In the genomic region with DNA sequence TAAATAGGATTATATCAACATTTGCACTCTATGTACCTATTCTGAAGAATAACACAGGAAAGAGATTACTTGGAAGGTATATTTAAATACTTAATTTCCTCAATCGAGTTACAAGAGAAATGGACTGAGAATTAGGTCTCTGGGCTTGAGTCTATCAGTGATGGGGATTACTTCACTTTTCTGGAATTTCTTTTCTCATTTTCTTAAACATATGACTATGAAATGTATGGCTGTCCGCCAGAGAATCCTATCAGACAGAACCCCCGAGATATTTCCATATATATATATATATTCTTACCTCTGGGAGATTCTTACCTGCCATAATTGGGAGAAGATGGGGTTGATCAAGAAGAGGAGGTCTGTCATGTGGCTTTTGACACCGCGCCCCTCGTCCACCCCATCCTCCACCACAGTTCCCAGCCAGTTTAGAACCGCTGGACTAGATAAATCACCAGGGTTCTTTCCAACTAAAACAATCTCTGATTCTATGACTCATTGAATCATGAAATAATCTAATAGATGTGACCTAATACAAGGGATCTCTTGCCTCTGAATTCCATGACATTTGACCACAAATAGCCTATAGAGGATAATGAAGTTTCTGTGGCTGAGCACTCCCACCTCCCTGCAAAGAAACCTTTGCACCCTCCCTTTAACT, we compare ENCODE assay signal across 22 cellular contexts.
DNase-seq lines count a peak whose midpoint lies in the region; ATAC-seq, FAIRE-seq and TF ChIP-seq lines count a peak whose summit lies in the region.
"Had no signal": no experiment of that assay in that cellular context is flagged by ENCODE, and none has a peak within 500 bp of the region (broad histone marks: within the 10 kb centered on the region; RNA-seq: fewer than 3 reads in every experiment).

No MANE protein-coding gene starts in this region.

- H3K9ac ChIP-seq in IMR-90 (ENCODE audit: low read depth, low read length): no peak overlapping the region

- no TSS peak for BruUV-seq in IMR-90 (replicated peaks; lab: Mats Ljungman, UMichigan)

- H3K56ac ChIP-seq in IMR-90 (ENCODE audit: extremely low read depth, insufficient read depth, low read length): no peak overlapping the region

- H3K4me1 ChIP-seq in A549 (peaks cover 3% of the 10 kb centered on the region; the same call in 1 of the 3 replicates), IMR-90 (ENCODE audit: control insufficient read depth, insufficient read depth, low read length) (no peaks in the 10 kb centered on the region; the same call in 1 of the 2 replicates)
- H3K4me1 ChIP-seq: lower lobe of right lung had no signal

- no peak overlapping the region for H2AK9ac ChIP-seq in IMR-90 (replicated peaks; ENCODE audit: low read depth, low read length, poor library complexity)

- H3K27ac ChIP-seq in A549: no peak overlapping the region
- peak overlapping the region; percentile 37; the same call in 1 of the 2 replicates for H3K27ac ChIP-seq in IMR-90 (ENCODE audit: insufficient read depth, low read length)
- H3K27ac ChIP-seq: epithelial cell of prostate, lower lobe of right lung, SK-N-MC had no signal

- ATAC-seq in A549 (peak in 1 of 2 experiments; percentile 33; a peak in 2 of 6 replicates), IMR-90 (ENCODE audit: low read depth) (peak; percentile 74), HG03520 (IDR thresholded peaks at IDR 0.05; ENCODE audit: unreplicated experiment) (no peak), GM21423 (IDR thresholded peaks at IDR 0.05; ENCODE audit: unreplicated experiment) (no peak), HG03439 (IDR thresholded peaks at IDR 0.05; ENCODE audit: unreplicated experiment) (no peak)
- ATAC-seq: activated naive CD8-positive, alpha-beta T cell treated with anti-CD3 and anti-CD28 coated beads, Interleukin-2, amount 50 U/mL, for 24 hours; activated T-cell treated with anti-CD3 and anti-CD28 coated beads, Interleukin-2, amount 50 U/mL, for 4 hours; HCT116; lower lobe of right lung; natural killer cell treated with Interleukin-12 subunit alpha and Interleukin-12 subunit beta and Interleukin-15 and Interleukin-18, amount 100 ng/mL, for 72 hours had no signal

- H2BK5ac ChIP-seq in IMR-90 (ENCODE audit: low read depth, low read length, poor library complexity, severe bottlenecking): no peak overlapping the region

- in situ Hi-C loops in IMR-90 (cut with MboI; ENCODE audit: low sequenced_read_pairs): no loop called here

- H3K36me3 ChIP-seq in IMR-90 (ENCODE audit: control insufficient read depth, insufficient read depth, low read length): no peaks in the 10 kb centered on the region
- H3K36me3 ChIP-seq: lower lobe of right lung had no signal

- H4K91ac ChIP-seq in IMR-90 (ENCODE audit: insufficient read depth, low read depth, low read length): no peak overlapping the region

- no peaks in the 10 kb centered on the region for H3K79me1 ChIP-seq in IMR-90 (ENCODE audit: low read depth in 1 of 2, low read length in 2 of 2)

- TF ChIP-seq CTCF in A549 (IDR thresholded peaks at IDR 0.05): no peak
- TF ChIP-seq CTCF in IMR-90 (conservative IDR thresholded peaks at IDR 0.05; ENCODE audit: low read depth, low read length): no peak
- no peak for TF ChIP-seq CTCF in choroid plexus epithelial cell (conservative IDR thresholded peaks at IDR 0.05; ENCODE audit: low read depth, low read length)

- dilution Hi-C loops in IMR-90 (cut with HindIII; ENCODE audit: low sequenced_read_pairs, unreplicated experiment): no loop called here

- FAIRE-seq in A549 (lab: Jason Lieb, UNC): no peak
- FAIRE-seq: colon had no signal

- no peaks in the 10 kb centered on the region for H4K20me1 ChIP-seq in IMR-90 (ENCODE audit: insufficient read depth, low read length)

- TF ChIP-seq RAD21 in A549 (conservative IDR thresholded peaks at IDR 0.05 in 1 of 2, IDR thresholded peaks at IDR 0.05 in 1 of 2) (no peak), IMR-90 (IDR thresholded peaks at IDR 0.05; ENCODE audit: low read length) (no peak)

- 46% methylated on average over 7 of the region's 7 CpGs for WGBS in A549 (ENCODE audit: missing lambda C conversion rate)
- no CpG with 5 or more reads among the region's 7 CpGs for WGBS in IMR-90 (ENCODE audit: extremely low coverage in 2 of 2, insufficient read length in 1 of 2), 2 experiments

- H2BK20ac ChIP-seq in IMR-90 (ENCODE audit: low read depth, low read length): no peak overlapping the region

- H3K9me1 ChIP-seq in IMR-90 (ENCODE audit: insufficient read depth, low read length): no peaks in the 10 kb centered on the region

- H2AFZ ChIP-seq in IMR-90 (replicated peaks; ENCODE audit: low read length, poor library complexity): no peak overlapping the region

- H3K18ac ChIP-seq in IMR-90 (ENCODE audit: low read depth, low read length): peak overlapping the region; percentile 58; the same call in 1 of the 2 replicates

- peaks cover 7% of the 10 kb centered on the region; the same call in 1 of the 2 replicates for H3K27me3 ChIP-seq in IMR-90 (ENCODE audit: control insufficient read depth, insufficient read depth, low read length)

- no peak overlapping the region for H3K4me3 ChIP-seq in A549
- no peak overlapping the region for H3K4me3 ChIP-seq in IMR-90 (ENCODE audit: insufficient read depth, low read depth, low read length)
- peak overlapping the region; percentile 20 for H3K4me3 ChIP-seq in choroid plexus epithelial cell (ENCODE audit: low read depth, low read length)
- H3K4me3 ChIP-seq: lower lobe of right lung, SK-N-MC had no signal

- intact Hi-C loops in IMR-90 (cut with micrococcal nuclease): loop anchor here (10.0 kb wide), 1 partner anchor 1496 kb away; no protein-coding TSS in a partner anchor

- no peak for DNase-seq in A549 (ENCODE audit: low read depth in 1 of 2, low spot score in 1 of 2)
- DNase-seq in IMR-90: peak; percentile 83
- DNase-seq in choroid plexus epithelial cell (ENCODE audit: low read depth): peak; percentile 86
- peak; percentile 63 for DNase-seq in hepatic stellate cell (ENCODE audit: low spot score)
- DNase-seq in NCI-H446 treated with DMSO at 0.1 percent for 48 hours (lab: John Stamatoyannopoulos, UW): no peak
- DNase-seq: activated CD4-positive, alpha-beta T cell treated with anti-CD3 and anti-CD28 coated beads, Interleukin-2, amount 50 U/mL, for 4 hours; activated naive CD8-positive, alpha-beta T cell treated with anti-CD3 and anti-CD28 coated beads, Interleukin-2, amount 50 U/mL, for 24 hours; activated T-cell treated with anti-CD3 and anti-CD28 coated beads, Interleukin-2, amount 50 U/mL, for 4 hours; DMS 273 treated with DMSO at 0.1 percent for 48 hours; lower lobe of right lung; NCI-H1048; NCI-H2171 treated with DMSO at 0.1 percent for 48 hours; retina; stimulated activated CD4-positive, alpha-beta T cell treated with anti-CD3 and anti-CD28 coated beads, Interleukin-4, amount 100 ng/mL, for 1 hour had no signal

- no peak for TF ChIP-seq POLR2A in A549 (IDR thresholded peaks at IDR 0.05; ENCODE audit: low read length)
- no peak for TF ChIP-seq POLR2A in IMR-90 (IDR thresholded peaks at IDR 0.05; ENCODE audit: low read depth, low read length)

- TF ChIP-seq EP300 in A549 (IDR thresholded peaks at IDR 0.05): no peak

- no peak overlapping the region for H2BK120ac ChIP-seq in IMR-90 (ENCODE audit: low read depth, low read length)

- H4K5ac ChIP-seq in IMR-90 (ENCODE audit: low read depth, low read length): no peak overlapping the region

- no peak overlapping the region for H2AK5ac ChIP-seq in IMR-90 (ENCODE audit: low read depth, low read length)

- no peak overlapping the region for H3K23ac ChIP-seq in IMR-90 (ENCODE audit: low read depth, low read length)

- H3K4me2 ChIP-seq in A549: peak overlapping the region; percentile 15; the same call in 1 of the 3 replicates
- H3K4me2 ChIP-seq in IMR-90 (ENCODE audit: low read depth, low read length): peak overlapping the region; percentile 69

- no peak overlapping the region for H2BK15ac ChIP-seq in IMR-90 (ENCODE audit: low read depth, low read length)

- no peak overlapping the region for H3K14ac ChIP-seq in IMR-90 (replicated peaks; ENCODE audit: low read depth, low read length)

- no peak overlapping the region for H3K4ac ChIP-seq in IMR-90 (ENCODE audit: low read depth, low read length)

- H4K8ac ChIP-seq in IMR-90 (ENCODE audit: low read depth in 2 of 2, low read length in 2 of 2): no peak overlapping the region

- POLR2A ChIA-PET in A549 (lab: Yijun Ruan, JAX): no interaction called here
- POLR2A ChIA-PET in IMR-90 (lab: Charles Lee; ENCODE audit: unreplicated experiment): no interaction called here

- H3K9me3 ChIP-seq in A549 (no peaks in the 10 kb centered on the region), IMR-90 (ENCODE audit: control insufficient read depth, insufficient read depth, low read length) (no peaks in the 10 kb centered on the region)
- H3K9me3 ChIP-seq: lower lobe of right lung had no signal

- CTCF ChIA-PET in A549 (lab: Yijun Ruan, JAX) (interaction anchor here (0.6 kb wide), 1 partner anchor 1513 kb away, joined by 3 read pairs; no protein-coding TSS in a partner anchor), IMR-90 (lab: Yijun Ruan, JAX) (no interaction called here)

TF ChIP-seq in A549, 52 proteins besides CTCF, POLR2A, EP300 and RAD21 (continues in another document):
- no peak for TF ChIP-seq PHF8 (IDR thresholded peaks at IDR 0.05; ENCODE audit: borderline replicate concordance, low read depth)
- TF ChIP-seq RFX5 (IDR thresholded peaks at IDR 0.05): no peak
- TF ChIP-seq, protein P1, sequence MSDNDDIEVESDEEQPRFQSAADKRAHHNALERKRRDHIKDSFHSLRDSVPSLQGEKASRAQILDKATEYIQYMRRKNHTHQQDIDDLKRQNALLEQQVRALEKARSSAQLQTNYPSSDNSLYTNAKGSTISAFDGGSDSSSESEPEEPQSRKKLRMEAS (IDR thresholded peaks at IDR 0.05): no peak
- no peak for TF ChIP-seq JUN (IDR thresholded peaks at IDR 0.05)
- TF ChIP-seq KDM5A (IDR thresholded peaks at IDR 0.05): no peak

TF ChIP-seq in IMR-90, 13 proteins besides CTCF, POLR2A, EP300 and RAD21 (continues in another document):
- TF ChIP-seq MAFK (IDR thresholded peaks at IDR 0.05; ENCODE audit: low read depth, low read length) (no peak), BHLHE40 (IDR thresholded peaks at IDR 0.05; ENCODE audit: low read depth, low read length) (no peak), MXI1 (IDR thresholded peaks at IDR 0.05; ENCODE audit: borderline replicate concordance, low read depth, low read length) (no peak), MAZ (IDR thresholded peaks at IDR 0.05; ENCODE audit: borderline replicate concordance, low read depth, low read length) (no peak), NFE2L2 (IDR thresholded peaks at IDR 0.05; ENCODE audit: low read depth, low read length) (no peak), RFX5 (IDR thresholded peaks at IDR 0.05; ENCODE audit: low read depth, low read length) (no peak), ELK1 (IDR thresholded peaks at IDR 0.05; ENCODE audit: borderline replicate concordance, low read depth, low read length) (no peak)

Comparison
In these comparisons a context has a peak if more than half of its experiments do, and no peak if none do; other contexts are left out.
1. DNase-seq: peak in IMR-90 (single experiment), choroid plexus epithelial cell (single experiment) and hepatic stellate cell (single experiment); none in A549 (0 of 2) and NCI-H446 treated with DMSO at 0.1 percent for 48 hours (single experiment).